In genomic region chr4:152784490-152785195, GRCh38 we compare ENCODE assay signal across 8 cellular contexts. TPM values are rescaled to one million over a fixed set of nuclear protein-coding genes. Genes with fewer than 3 reads are reported as not detected.
DNase-seq lines count a peak whose midpoint lies in the region; ATAC-seq, FAIRE-seq and TF ChIP-seq lines count a peak whose summit lies in the region.
"Had no signal": no experiment of that assay in that cellular context is flagged by ENCODE, and none has a peak within 500 bp of the region (broad histone marks: within the 10 kb centered on the region; RNA-seq: fewer than 3 reads in every experiment).

No MANE protein-coding gene starts in this region.

- no peak for TF ChIP-seq POLR2A in stomach (IDR thresholded peaks at IDR 0.05)

- WGBS in stomach, 5 donors = 74 to 86% (median 79%) methylated on average over 4 of the region's 4 CpGs

- FAIRE-seq in RCC 7860 (lab: Jason Lieb, UNC) = no peak

- peak; percentile 12 for DNase-seq in DMS 273 treated with DMSO at 0.1 percent for 48 hours (lab: John Stamatoyannopoulos, UW)
- peak; percentile 79 for DNase-seq in LHCN-M2 (ENCODE audit: low read depth)
- peak; percentile 20 for DNase-seq in astrocyte of the hippocampus (ENCODE audit: low read depth, low spot score)
- DNase-seq in naive thymus-derived CD8-positive, alpha-beta T cell = no peak
- no peak for DNase-seq in HuH-7.5 (ENCODE audit: low spot score)
- no peak for DNase-seq in RCC 7860 (ENCODE audit: low spot score)
- no peak for DNase-seq in stomach
- DNase-seq: activated effector memory CD4-positive, alpha-beta T cell treated with anti-CD3 and anti-CD28 coated beads, Interleukin-2, amount 50 U/mL, for 16 hours had no signal

- TF ChIP-seq EP300 in stomach (IDR thresholded peaks at IDR 0.05) = no peak

- H3K9me3 ChIP-seq in stomach = no peaks in the 10 kb centered on the region

- no peak for ATAC-seq in naive thymus-derived CD8-positive, alpha-beta T cell

- H3K4me1 Mint-ChIP-seq in naive thymus-derived CD8-positive, alpha-beta T cell = peaks cover 20 to 63% (median 52%) of the 10 kb centered on the region in 4 donors

- H3K27ac ChIP-seq in stomach = peak overlapping the region in 2 of 5 donors; percentile 2 to 24

- TF ChIP-seq CTCF in stomach (IDR thresholded peaks at IDR 0.05) = no peak

- H3K4me3 ChIP-seq in stomach = no peak overlapping the region

- H3K36me3 ChIP-seq in stomach = peaks cover 0 to 5% (median 0%) of the 10 kb centered on the region in 4 donors

- H3K9me3 Mint-ChIP-seq in naive thymus-derived CD8-positive, alpha-beta T cell = no peaks in the 10 kb centered on the region

- POLR2A ChIA-PET in naive thymus-derived CD8-positive, alpha-beta T cell (lab: Charles Lee) = no interaction called here

- H3K36me3 Mint-ChIP-seq in naive thymus-derived CD8-positive, alpha-beta T cell = peaks cover 0 to 4% (median 2%) of the 10 kb centered on the region in 3 donors

- no peaks in the 10 kb centered on the region for H3K27me3 ChIP-seq in stomach

- H3K4me1 ChIP-seq in stomach = peaks cover 31 to 71% (median 49%) of the 10 kb centered on the region in 4 donors

- H3K4me3 Mint-ChIP-seq in naive thymus-derived CD8-positive, alpha-beta T cell = no peak overlapping the region

- intact Hi-C loops in stomach (cut with DNase I; ENCODE audit: low total_unique reads) = no loop called here

- H3K27ac Mint-ChIP-seq in naive thymus-derived CD8-positive, alpha-beta T cell = peak overlapping the region in 7 of 10 donors; percentile 2 to 88 (median 53)

- no peaks in the 10 kb centered on the region for H3K27me3 Mint-ChIP-seq in naive thymus-derived CD8-positive, alpha-beta T cell

RNA-seq across cellular contexts. Expression of gene ARFIP1, which starts 4.9 kb away (rescaled TPM):
- 45.1 and 48.0 TPM in 2 replicates for total RNA-seq in LHCN-M2 (2014; rRNA removed)
- polyA plus RNA-seq in LHCN-M2 (2012) = 14.6 TPM
- 10 to 100 TPM; 11.3 to 14.5 TPM for total RNA-seq in naive thymus-derived CD8-positive, alpha-beta T cell
- polyA plus RNA-seq in naive thymus-derived CD8-positive, alpha-beta T cell = 10 to 100 TPM; 12.2 to 21.3 (median 17.9) TPM
- 100 to 1,000 TPM in 1 of 5 donors, 10 to 100 TPM in 4; 35.9 to 103 (median 50.0) TPM for total RNA-seq in stomach
- polyA plus RNA-seq in stomach = 10 to 100 TPM; 15.3 to 31.3 (median 17.1) TPM

RNA-seq across cellular contexts. Expression of gene TIGD4, which starts 5.1 kb away (rescaled TPM):
- total RNA-seq in LHCN-M2 (2014; rRNA removed) (0.06 and 0.63 TPM in 2 replicates), stomach (1 to 10 TPM in 1 of 5 donors, under 1 TPM in 2, not detected in 2; 0.55 to 4.1 (median 0.89) TPM)
- 0.02 TPM for polyA plus RNA-seq in LHCN-M2 (2012)
- total RNA-seq in naive thymus-derived CD8-positive, alpha-beta T cell = under 1 TPM; 0.36 to 0.47 TPM
- under 1 TPM in 1 of 3 donors, not detected in 2; 0.12 TPM for polyA plus RNA-seq in naive thymus-derived CD8-positive, alpha-beta T cell
- under 1 TPM in 1 of 3 donors, not detected in 2; 0.20 TPM for polyA plus RNA-seq in stomach

Comparison
In these comparisons a context has a peak if more than half of its experiments do, and no peak if none do; other contexts are left out.
1. DNase-seq: peak in DMS 273 treated with DMSO at 0.1 percent for 48 hours (single experiment), LHCN-M2 (single experiment) and astrocyte of the hippocampus (single experiment); none in naive thymus-derived CD8-positive, alpha-beta T cell (0 of 10), HuH-7.5 (single experiment), RCC 7860 (single experiment) and stomach (single experiment).